Comparison of ENCODE assay signal across 10 cellular contexts in the genomic region with DNA sequence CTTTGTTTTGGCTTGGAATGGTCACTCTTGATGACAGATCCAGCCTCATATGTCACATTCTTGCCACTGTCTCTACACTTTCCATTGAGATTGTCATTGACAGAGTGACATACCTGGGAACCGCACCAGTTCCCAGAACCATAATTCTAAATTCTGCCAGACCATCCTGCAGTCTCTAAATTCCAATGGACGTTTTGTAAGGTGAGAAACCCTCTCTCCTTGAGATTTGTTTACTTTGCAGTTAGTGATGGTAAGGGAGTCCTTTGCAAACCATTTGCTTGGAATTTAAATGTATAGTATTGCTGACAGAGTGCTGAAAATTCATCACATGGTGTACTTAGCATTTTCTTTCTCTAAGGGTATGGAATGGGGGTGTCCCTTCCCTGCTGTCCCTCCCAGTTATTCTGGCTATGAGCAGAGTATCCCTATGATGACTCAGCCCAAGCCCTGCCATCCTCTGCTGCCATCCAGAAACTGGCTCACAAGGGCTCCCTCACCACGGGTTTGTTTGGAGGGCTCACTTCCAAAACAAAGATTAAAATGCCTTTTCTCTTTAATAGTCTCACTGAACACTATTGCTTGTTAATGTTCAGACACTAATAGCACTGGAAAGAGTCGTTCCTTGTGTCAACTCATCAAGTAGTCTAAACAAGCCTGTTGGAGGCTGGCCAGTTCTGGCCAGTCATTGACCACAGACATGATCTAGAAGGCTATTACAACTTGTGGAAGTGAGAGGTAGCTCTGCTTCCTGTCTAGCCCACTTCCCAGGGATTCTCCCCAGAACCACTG.
DNase-seq lines count a peak whose midpoint lies in the region; ATAC-seq and TF ChIP-seq lines count a peak whose summit lies in the region.
"Had no signal": no experiment of that assay in that cellular context is flagged by ENCODE, and none has a peak within 500 bp of the region (broad histone marks: within the 10 kb centered on the region; RNA-seq: fewer than 3 reads in every experiment).

No MANE protein-coding gene starts in this region.

- CTCF ChIA-PET in RWPE1 (lab: Yijun Ruan, JAX), result no interaction called here

- no peak for TF ChIP-seq CTCF in RWPE1 (conservative IDR thresholded peaks at IDR 0.05; ENCODE audit: low read depth)
- TF ChIP-seq CTCF in fibroblast of pulmonary artery (IDR thresholded peaks at IDR 0.05; ENCODE audit: low read length, missing control alignments), result no peak

- POLR2A ChIA-PET in RWPE1 (lab: Yijun Ruan, JAX; ENCODE audit: low non-redundant PET), result no interaction called here

- ATAC-seq in GM21717 (IDR thresholded peaks at IDR 0.05; ENCODE audit: unreplicated experiment) (no peak), HG02970 (IDR thresholded peaks at IDR 0.05; ENCODE audit: low FRiP score, unreplicated experiment) (no peak), HG03196 (IDR thresholded peaks at IDR 0.05; ENCODE audit: unreplicated experiment) (no peak)

- no peaks in the 10 kb centered on the region for H3K27me3 ChIP-seq in H7 (ENCODE audit: control insufficient read depth, insufficient read depth, low read length)

- H3K27ac ChIP-seq in RWPE1, result peak overlapping the region; percentile 72

- H3K36me3 ChIP-seq in H7 (replicated peaks; ENCODE audit: control insufficient read depth, insufficient read depth, low read length), result no peaks in the 10 kb centered on the region

- DNase-seq in GM04503 (ENCODE audit: low read depth) (peak; percentile 86), RWPE1 (ENCODE audit: low spot score) (peak; percentile 67), fibroblast of pulmonary artery (ENCODE audit: low read depth) (peak; percentile 92), renal cortical epithelial cell (ENCODE audit: low read depth) (peak; percentile 100), H7 (no peak)
- DNase-seq: activated B cell treated with CpG ODN at 0.5 μM for 24 hours, cortex of kidney had no signal

- H3K4me3 ChIP-seq in fibroblast of pulmonary artery (replicated peaks; ENCODE audit: low read depth, low read length), result no peak overlapping the region
- H3K4me3 ChIP-seq in H7 (ENCODE audit: insufficient read depth, low read depth, low read length), result no peak overlapping the region
